In genomic region chr6:141764388-141764787, GRCh38 we compare ENCODE assay signal across 21 cellular contexts.
DNase-seq lines count a peak whose midpoint lies in the region; ATAC-seq and TF ChIP-seq lines count a peak whose summit lies in the region.
"Had no signal": no experiment of that assay in that cellular context is flagged by ENCODE, and none has a peak within 500 bp of the region (broad histone marks: within the 10 kb centered on the region; RNA-seq: fewer than 3 reads in every experiment).

No MANE protein-coding gene starts in this region.

- intact Hi-C loops in uterus (cut with DNase I; ENCODE audit: low total_unique reads), result no loop called here
- intact Hi-C loops in naive thymus-derived CD4-positive, alpha-beta T cell (cut with micrococcal nuclease), result no loop called here

- no peak overlapping the region for H3K27ac ChIP-seq in uterus
- no peak overlapping the region for H3K27ac ChIP-seq in naive thymus-derived CD4-positive, alpha-beta T cell (ENCODE audit: low read depth, low read length)

- H3K27me3 Mint-ChIP-seq in naive thymus-derived CD4-positive, alpha-beta T cell, result peaks cover 0 to 5% (median 0%) of the 10 kb centered on the region in 5 donors
- H3K27me3 Mint-ChIP-seq: CD4-positive, CD25-positive, alpha-beta regulatory T cell; CD8-positive, alpha-beta memory T cell; IgD-negative memory B cell had no signal

- TF ChIP-seq POLR2A in uterus (IDR thresholded peaks at IDR 0.05), result no peak

- CTCF ChIA-PET in naive thymus-derived CD4-positive, alpha-beta T cell (lab: Charles Lee), result no interaction called here

- H3K4me3 ChIP-seq in adipocyte (ENCODE audit: low read length) (no peak overlapping the region), uterus (no peak overlapping the region)
- H3K4me3 ChIP-seq in naive thymus-derived CD4-positive, alpha-beta T cell (ENCODE audit: low read length), result no peak overlapping the region
- H3K4me3 ChIP-seq: GM23338 had no signal

- TF ChIP-seq CTCF in uterus (IDR thresholded peaks at IDR 0.05), result no peak

- H3K27me3 ChIP-seq in adipocyte (replicated peaks; ENCODE audit: control insufficient read depth, insufficient read depth, low read length) (no peaks in the 10 kb centered on the region), uterus (no peaks in the 10 kb centered on the region)
- no peaks in the 10 kb centered on the region for H3K27me3 ChIP-seq in naive thymus-derived CD4-positive, alpha-beta T cell (ENCODE audit: control insufficient read depth in 2 of 2, insufficient read depth in 2 of 2, low read length in 2 of 2)
- H3K27me3 ChIP-seq: BE2C had no signal

- POLR2A ChIA-PET in naive thymus-derived CD4-positive, alpha-beta T cell (lab: Charles Lee), result no interaction called here

- H3K9me3 ChIP-seq in adipocyte (ENCODE audit: control insufficient read depth, low read length) (no peaks in the 10 kb centered on the region), uterus (no peaks in the 10 kb centered on the region)
- no peaks in the 10 kb centered on the region for H3K9me3 ChIP-seq in naive thymus-derived CD4-positive, alpha-beta T cell (ENCODE audit: control insufficient read depth in 2 of 3, low read length in 3 of 3)
- H3K9me3 ChIP-seq: BE2C had no signal

- peaks cover 0 to 6% (median 0%) of the 10 kb centered on the region in 11 donors for H3K9me3 Mint-ChIP-seq in naive thymus-derived CD4-positive, alpha-beta T cell
- H3K9me3 Mint-ChIP-seq: GM23338, HFFc6 had no signal

- no peak overlapping the region for H3K9ac ChIP-seq in adipocyte (ENCODE audit: low read length)

- no peak for ATAC-seq in naive thymus-derived CD4-positive, alpha-beta T cell
- ATAC-seq: GM23338, HCT116, HepG2 had no signal

- H3K4me1 Mint-ChIP-seq in naive thymus-derived CD4-positive, alpha-beta T cell, result no peaks in the 10 kb centered on the region
- H3K4me1 Mint-ChIP-seq: CD4-positive, CD25-positive, alpha-beta regulatory T cell; CD8-positive, alpha-beta memory T cell; GM23338; IgD-negative memory B cell had no signal

- no peaks in the 10 kb centered on the region for H3K36me3 Mint-ChIP-seq in naive thymus-derived CD4-positive, alpha-beta T cell
- H3K36me3 Mint-ChIP-seq: CD4-positive, CD25-positive, alpha-beta regulatory T cell; IgD-negative memory B cell had no signal

- DNase-seq in ELR (ENCODE audit: low read depth) (peak; percentile 5), HS-5 (ENCODE audit: low read depth) (peak; percentile 28), adipocyte (ENCODE audit: low read depth) (peak; percentile 39), fibroblast of the conjunctiva (ENCODE audit: low read depth) (peak; percentile 1), uterus (no peak), retina (no peak)
- DNase-seq in naive thymus-derived CD4-positive, alpha-beta T cell, result no peak
- DNase-seq: BE2C; C1 segment of cervical spinal cord; CD4-positive, CD25-positive, alpha-beta regulatory T cell; CD8-positive, alpha-beta memory T cell; COR-L47; DMS 273 treated with DMSO at 0.1 percent for 48 hours; DMS53; DND-41; EL; HFFc6 had no signal

- no peak overlapping the region for H3K27ac Mint-ChIP-seq in naive thymus-derived CD4-positive, alpha-beta T cell
- H3K27ac Mint-ChIP-seq: CD4-positive, CD25-positive, alpha-beta regulatory T cell; CD8-positive, alpha-beta memory T cell; GM23338; HFFc6; IgD-negative memory B cell had no signal

- H3K4me3 Mint-ChIP-seq in naive thymus-derived CD4-positive, alpha-beta T cell, result no peak overlapping the region
- H3K4me3 Mint-ChIP-seq: CD4-positive, CD25-positive, alpha-beta regulatory T cell; CD8-positive, alpha-beta memory T cell; GM23338; HFFc6; IgD-negative memory B cell had no signal

- H3K36me3 ChIP-seq in adipocyte (ENCODE audit: control insufficient read depth, insufficient read depth, low read length, severe bottlenecking), result no peaks in the 10 kb centered on the region
- H3K36me3 ChIP-seq in uterus, result no peaks in the 10 kb centered on the region
- H3K36me3 ChIP-seq in naive thymus-derived CD4-positive, alpha-beta T cell (ENCODE audit: control insufficient read depth in 2 of 3, insufficient read depth in 3 of 3, low read length in 3 of 3), result no peaks in the 10 kb centered on the region
- H3K36me3 ChIP-seq: BE2C had no signal

- no peaks in the 10 kb centered on the region for H3K4me1 ChIP-seq in adipocyte (ENCODE audit: control insufficient read depth, insufficient read depth, low read length)
- H3K4me1 ChIP-seq in uterus, result no peaks in the 10 kb centered on the region
- no peaks in the 10 kb centered on the region for H3K4me1 ChIP-seq in naive thymus-derived CD4-positive, alpha-beta T cell (ENCODE audit: control insufficient read depth in 2 of 2, insufficient read depth in 2 of 2, low read length in 2 of 2)
- H3K4me1 ChIP-seq: BE2C had no signal

Comparison
In these comparisons a context has a peak if more than half of its experiments do, and no peak if none do; other contexts are left out.
1. DNase-seq: peak in ELR (single experiment), HS-5 (single experiment), adipocyte (single experiment) and fibroblast of the conjunctiva (single experiment); none in uterus (0 of 2), retina (single experiment) and naive thymus-derived CD4-positive, alpha-beta T cell (0 of 9).